10 cellular contexts compared by ENCODE assay signal in genomic region chr6:135936606-135937005, GRCh38.
A peak's percentile ranks its signal among the peaks of the same experiment; 100 is the strongest.
DNase-seq lines count a peak whose midpoint lies in the region; ATAC-seq and TF ChIP-seq lines count a peak whose summit lies in the region.
"Had no signal": no experiment of that assay in that cellular context is flagged by ENCODE, and none has a peak within 500 bp of the region (broad histone marks: within the 10 kb centered on the region; RNA-seq: fewer than 3 reads in every experiment).

No MANE protein-coding gene starts in this region.

- H3K27ac Mint-ChIP-seq in stimulated activated effector memory CD8-positive, alpha-beta T cell treated with anti-CD3 and anti-CD28 coated beads, Interleukin-12 subunit alpha, Interleukin-12 subunit beta, amount 100 ng/mL, for 72 hours, result no peak overlapping the region
- no peak overlapping the region for H3K27ac Mint-ChIP-seq in stimulated activated naive B cell treated with anti-CD40 and anti-IgM and Interleukin-4, amounts not matched to agents 10 μg/mL and 1 μg/mL and 100 μg/mL, for 72 hours
- no peak overlapping the region for H3K27ac Mint-ChIP-seq in naive thymus-derived CD8-positive, alpha-beta T cell
- H3K27ac Mint-ChIP-seq: progenitor cell of endocrine pancreas had no signal

- H3K27me3 Mint-ChIP-seq in stimulated activated naive B cell treated with anti-CD40 and anti-IgM and Interleukin-4, amounts not matched to agents 10 μg/mL and 1 μg/mL and 100 μg/mL, for 72 hours, result no peaks in the 10 kb centered on the region
- H3K27me3 Mint-ChIP-seq in naive thymus-derived CD8-positive, alpha-beta T cell, result no peaks in the 10 kb centered on the region
- H3K27me3 Mint-ChIP-seq: progenitor cell of endocrine pancreas had no signal

- H3K36me3 Mint-ChIP-seq in stimulated activated effector memory CD8-positive, alpha-beta T cell treated with anti-CD3 and anti-CD28 coated beads, Interleukin-12 subunit alpha, Interleukin-12 subunit beta, amount 100 ng/mL, for 72 hours, result no peaks in the 10 kb centered on the region
- no peaks in the 10 kb centered on the region for H3K36me3 Mint-ChIP-seq in stimulated activated naive B cell treated with anti-CD40 and anti-IgM and Interleukin-4, amounts not matched to agents 10 μg/mL and 1 μg/mL and 100 μg/mL, for 72 hours
- H3K36me3 Mint-ChIP-seq in naive thymus-derived CD8-positive, alpha-beta T cell, result no peaks in the 10 kb centered on the region

- no peaks in the 10 kb centered on the region for H3K4me1 Mint-ChIP-seq in stimulated activated effector memory CD8-positive, alpha-beta T cell treated with anti-CD3 and anti-CD28 coated beads, Interleukin-12 subunit alpha, Interleukin-12 subunit beta, amount 100 ng/mL, for 72 hours
- peaks cover 0 to 2% of the 10 kb centered on the region in 2 donors for H3K4me1 Mint-ChIP-seq in stimulated activated naive B cell treated with anti-CD40 and anti-IgM and Interleukin-4, amounts not matched to agents 10 μg/mL and 1 μg/mL and 100 μg/mL, for 72 hours
- no peaks in the 10 kb centered on the region for H3K4me1 Mint-ChIP-seq in naive thymus-derived CD8-positive, alpha-beta T cell

- peak; percentile 32 for ATAC-seq in stimulated activated effector memory CD8-positive, alpha-beta T cell treated with anti-CD3 and anti-CD28 coated beads, Interleukin-12 subunit alpha, Interleukin-12 subunit beta, amount 100 ng/mL, for 72 hours
- ATAC-seq in GM18873 (IDR thresholded peaks at IDR 0.05; ENCODE audit: low FRiP score, unreplicated experiment), result no peak
- no peak for ATAC-seq in stimulated activated naive B cell treated with anti-CD40 and anti-IgM and Interleukin-4, amounts not matched to agents 10 μg/mL and 1 μg/mL and 100 μg/mL, for 72 hours (replicated peaks)
- no peak for ATAC-seq in naive thymus-derived CD8-positive, alpha-beta T cell

- no peak overlapping the region for H3K4me3 Mint-ChIP-seq in stimulated activated effector memory CD8-positive, alpha-beta T cell treated with anti-CD3 and anti-CD28 coated beads, Interleukin-12 subunit alpha, Interleukin-12 subunit beta, amount 100 ng/mL, for 72 hours
- no peak overlapping the region for H3K4me3 Mint-ChIP-seq in stimulated activated naive B cell treated with anti-CD40 and anti-IgM and Interleukin-4, amounts not matched to agents 10 μg/mL and 1 μg/mL and 100 μg/mL, for 72 hours
- no peak overlapping the region for H3K4me3 Mint-ChIP-seq in naive thymus-derived CD8-positive, alpha-beta T cell

- H3K4me3 ChIP-seq in fibroblast of mammary gland (ENCODE audit: control insufficient read depth, low read depth, low read length), result no peak overlapping the region

- DNase-seq in GM03348 (ENCODE audit: low spot score) (peak; percentile 76), RKO (ENCODE audit: low spot score) (peak; percentile 87), fibroblast of mammary gland (ENCODE audit: low read depth) (peak; percentile 99), HuH-7.5 (ENCODE audit: low spot score) (no peak)
- no peak for DNase-seq in stimulated activated effector memory CD8-positive, alpha-beta T cell treated with anti-CD3 and anti-CD28 coated beads, Interleukin-12 subunit alpha, Interleukin-12 subunit beta, amount 100 ng/mL, for 72 hours (ENCODE audit: low spot score in 2 of 2)
- no peak for DNase-seq in stimulated activated naive B cell treated with anti-CD40 and anti-IgM and Interleukin-4, amounts not matched to agents 10 μg/mL and 1 μg/mL and 100 μg/mL, for 72 hours
- no peak for DNase-seq in naive thymus-derived CD8-positive, alpha-beta T cell
- DNase-seq: activated CD8-positive, alpha-beta memory T cell treated with anti-CD3 and anti-CD28 coated beads for 24 hours had no signal

- H3K9me3 Mint-ChIP-seq in stimulated activated effector memory CD8-positive, alpha-beta T cell treated with anti-CD3 and anti-CD28 coated beads, Interleukin-12 subunit alpha, Interleukin-12 subunit beta, amount 100 ng/mL, for 72 hours, result no peaks in the 10 kb centered on the region
- no peaks in the 10 kb centered on the region for H3K9me3 Mint-ChIP-seq in stimulated activated naive B cell treated with anti-CD40 and anti-IgM and Interleukin-4, amounts not matched to agents 10 μg/mL and 1 μg/mL and 100 μg/mL, for 72 hours
- H3K9me3 Mint-ChIP-seq in naive thymus-derived CD8-positive, alpha-beta T cell, result no peaks in the 10 kb centered on the region

- no peak for TF ChIP-seq CTCF in fibroblast of mammary gland (conservative IDR thresholded peaks at IDR 0.05; ENCODE audit: control insufficient read depth, insufficient read depth, low read depth, low read length)

- POLR2A ChIA-PET in naive thymus-derived CD8-positive, alpha-beta T cell (lab: Charles Lee), result no interaction called here

Comparison
In these comparisons a context has a peak if more than half of its experiments do, and no peak if none do; other contexts are left out.
1. DNase-seq: peak in GM03348 (single experiment), RKO (single experiment) and fibroblast of mammary gland (single experiment); none in stimulated activated effector memory CD8-positive, alpha-beta T cell treated with anti-CD3 and anti-CD28 coated beads, Interleukin-12 subunit alpha, Interleukin-12 subunit beta, amount 100 ng/mL, for 72 hours (0 of 2), stimulated activated naive B cell treated with anti-CD40 and anti-IgM and Interleukin-4, amounts not matched to agents 10 μg/mL and 1 μg/mL and 100 μg/mL, for 72 hours (single experiment), HuH-7.5 (single experiment) and naive thymus-derived CD8-positive, alpha-beta T cell (0 of 10).